Comparison of ENCODE assay signal across 9 cellular contexts in genomic region chr6:152952866-152953509, GRCh38. TPM values are rescaled to one million over a fixed set of nuclear protein-coding genes. Genes with fewer than 3 reads are reported as not detected.
DNase-seq lines count a peak whose midpoint lies in the region; ATAC-seq and TF ChIP-seq lines count a peak whose summit lies in the region.
"Had no signal": no experiment of that assay in that cellular context is flagged by ENCODE, and none has a peak within 500 bp of the region (broad histone marks: within the 10 kb centered on the region; RNA-seq: fewer than 3 reads in every experiment).

No MANE protein-coding gene starts in this region.

- H3K9me3 ChIP-seq in HEK293 (ENCODE audit: control insufficient read depth, insufficient read depth, low read depth, low read length) (no peaks in the 10 kb centered on the region), SK-N-SH (no peaks in the 10 kb centered on the region)
- H3K9me3 ChIP-seq: mucosa of descending colon had no signal

- H2AFZ ChIP-seq in SK-N-SH (ENCODE audit: low read depth) = peak overlapping the region; percentile 13; the same call in 1 of the 2 replicates

- H3K9me3 Mint-ChIP-seq in activated T-cell treated with anti-CD3 and anti-CD28 coated beads, Interleukin-2, amount 50 U/mL, for 72 hours = no peaks in the 10 kb centered on the region
- no peaks in the 10 kb centered on the region for H3K9me3 Mint-ChIP-seq in activated naive CD8-positive, alpha-beta T cell treated with anti-CD3 and anti-CD28 coated beads, Interleukin-2, amount 50 U/mL, for 24 hours
- H3K9me3 Mint-ChIP-seq in activated CD4-positive, alpha-beta memory T cell treated with anti-CD3 and anti-CD28 coated beads for 36 hours = no peaks in the 10 kb centered on the region

- POLR2A ChIA-PET in HEK293 (lab: Yijun Ruan, JAX) (no interaction called here), SK-N-SH (lab: Yijun Ruan, JAX) (no interaction called here)
- POLR2A ChIA-PET in activated CD4-positive, alpha-beta memory T cell treated with anti-CD3 and anti-CD28 coated beads for 36 hours (lab: Charles Lee) = no interaction called here

- no peaks in the 10 kb centered on the region for H3K27me3 ChIP-seq in SK-N-SH (ENCODE audit: insufficient read depth)

- peaks cover 7% of the 10 kb centered on the region for H3F3A ChIP-seq in SK-N-SH (replicated peaks; ENCODE audit: insufficient read depth)

- no peak overlapping the region for H3K27ac Mint-ChIP-seq in activated T-cell treated with anti-CD3 and anti-CD28 coated beads, Interleukin-2, amount 50 U/mL, for 72 hours
- no peak overlapping the region for H3K27ac Mint-ChIP-seq in activated naive CD8-positive, alpha-beta T cell treated with anti-CD3 and anti-CD28 coated beads, Interleukin-2, amount 50 U/mL, for 24 hours
- no peak overlapping the region for H3K27ac Mint-ChIP-seq in activated CD4-positive, alpha-beta memory T cell treated with anti-CD3 and anti-CD28 coated beads for 36 hours

- ATAC-seq in activated T-cell treated with anti-CD3 and anti-CD28 coated beads, Interleukin-2, amount 50 U/mL, for 72 hours (replicated peaks in 1 of 2) = no peak
- ATAC-seq in activated naive CD8-positive, alpha-beta T cell treated with anti-CD3 and anti-CD28 coated beads, Interleukin-2, amount 50 U/mL, for 24 hours = no peak
- ATAC-seq in GM18505 (IDR thresholded peaks at IDR 0.05; ENCODE audit: unreplicated experiment) = no peak
- ATAC-seq: mucosa of descending colon had no signal

- CTCF ChIA-PET in HEK293 (lab: Yijun Ruan, JAX) = interaction anchor here (0.6 to 2.1 kb wide), 20 partner anchors 9 to 647 kb away, joined by 3 to 30 read pairs (median 5); no protein-coding TSS in a partner anchor
- CTCF ChIA-PET in SK-N-SH (lab: Yijun Ruan, JAX) = interaction anchor here (0.6 to 5.5 kb wide), 23 partner anchors 13 to 402 kb away, joined by 3 to 95 read pairs (median 4); partner anchors contain the start of gene VIP
- CTCF ChIA-PET in activated CD4-positive, alpha-beta memory T cell treated with anti-CD3 and anti-CD28 coated beads for 36 hours (lab: Charles Lee) = interaction anchor here (1.3 kb wide), 1 partner anchor 25 kb away, joined by 3 read pairs; no protein-coding TSS in a partner anchor

- H3K79me2 ChIP-seq in SK-N-SH (ENCODE audit: insufficient read depth) = no peaks in the 10 kb centered on the region

- H3K4me1 ChIP-seq in HEK293 (ENCODE audit: control insufficient read depth, insufficient read depth, low read length) (no peaks in the 10 kb centered on the region), SK-N-SH (ENCODE audit: control insufficient read depth in 1 of 2, insufficient read depth in 2 of 2, low read depth in 1 of 2, low read length in 1 of 2) (peaks cover 2 to 13% of the 10 kb centered on the region in 2 experiments; a peak in 3 of 4 replicates)

- no peak for TF ChIP-seq EP300 in SK-N-SH (IDR thresholded peaks at IDR 0.05; ENCODE audit: borderline replicate concordance in 1 of 2, low read depth in 1 of 2, low read length in 1 of 2)

- H4K20me1 ChIP-seq in SK-N-SH (ENCODE audit: insufficient read depth) = no peaks in the 10 kb centered on the region

- peak; percentile 65 for DNase-seq in COLO829 (ENCODE audit: low spot score)
- DNase-seq in SK-N-SH = peak; percentile 45
- peak; percentile 37 for DNase-seq in hepatic stellate cell (ENCODE audit: low spot score)
- no peak for DNase-seq in activated T-cell treated with anti-CD3 and anti-CD28 coated beads, Interleukin-2, amount 50 U/mL, for 72 hours
- DNase-seq in activated naive CD8-positive, alpha-beta T cell treated with anti-CD3 and anti-CD28 coated beads, Interleukin-2, amount 50 U/mL, for 24 hours = no peak
- DNase-seq in activated CD4-positive, alpha-beta memory T cell treated with anti-CD3 and anti-CD28 coated beads for 36 hours = no peak

- no peaks in the 10 kb centered on the region for H3K9me2 ChIP-seq in SK-N-SH

- H3K4me3 ChIP-seq in HEK293 (ENCODE audit: low read depth, low read length) (no peak overlapping the region), SK-N-SH (ENCODE audit: low read depth in 2 of 2, low read length in 1 of 2) (no peak overlapping the region; a peak in 1 of 4 replicates)
- H3K4me3 ChIP-seq: mucosa of descending colon had no signal

- TF ChIP-seq POLR2A in GM18505 (IDR thresholded peaks at IDR 0.05; ENCODE audit: borderline replicate concordance, extremely low read depth, insufficient read depth, insufficient read length) = no peak

- H3K27me3 Mint-ChIP-seq in activated T-cell treated with anti-CD3 and anti-CD28 coated beads, Interleukin-2, amount 50 U/mL, for 72 hours (ENCODE audit: low read depth) = peaks cover 25% of the 10 kb centered on the region
- peaks cover 21% of the 10 kb centered on the region for H3K27me3 Mint-ChIP-seq in activated naive CD8-positive, alpha-beta T cell treated with anti-CD3 and anti-CD28 coated beads, Interleukin-2, amount 50 U/mL, for 24 hours
- H3K27me3 Mint-ChIP-seq in activated CD4-positive, alpha-beta memory T cell treated with anti-CD3 and anti-CD28 coated beads for 36 hours = peaks cover 9% of the 10 kb centered on the region

- intact Hi-C loops in activated CD4-positive, alpha-beta memory T cell treated with anti-CD3 and anti-CD28 coated beads for 36 hours (cut with micrococcal nuclease) = loop anchor here (1.0 kb wide), 1 partner anchor 89 kb away; no protein-coding TSS in a partner anchor

- no peak overlapping the region for H3K27ac ChIP-seq in HEK293 (ENCODE audit: extremely low read depth, low read depth, low read length)
- peak overlapping the region in 1 of 2 experiments; percentile 9; a peak in 2 of 4 replicates for H3K27ac ChIP-seq in SK-N-SH (ENCODE audit: low read depth in 2 of 2, low read length in 1 of 2)

- H3K36me3 ChIP-seq in HEK293 (ENCODE audit: control insufficient read depth in 2 of 2, insufficient read depth in 1 of 2, low read length in 2 of 2) (no peaks in the 10 kb centered on the region), SK-N-SH (replicated peaks in 1 of 2; ENCODE audit: control insufficient read depth in 1 of 2, insufficient read depth in 2 of 2, low read length in 1 of 2) (no peaks in the 10 kb centered on the region)

- no peaks in the 10 kb centered on the region for H3K36me3 Mint-ChIP-seq in activated T-cell treated with anti-CD3 and anti-CD28 coated beads, Interleukin-2, amount 50 U/mL, for 72 hours (ENCODE audit: insufficient read depth in 2 of 2)
- no peaks in the 10 kb centered on the region for H3K36me3 Mint-ChIP-seq in activated naive CD8-positive, alpha-beta T cell treated with anti-CD3 and anti-CD28 coated beads, Interleukin-2, amount 50 U/mL, for 24 hours (ENCODE audit: low read depth)
- no peaks in the 10 kb centered on the region for H3K36me3 Mint-ChIP-seq in activated CD4-positive, alpha-beta memory T cell treated with anti-CD3 and anti-CD28 coated beads for 36 hours

- no peak overlapping the region for H3K4me3 Mint-ChIP-seq in activated T-cell treated with anti-CD3 and anti-CD28 coated beads, Interleukin-2, amount 50 U/mL, for 72 hours
- H3K4me3 Mint-ChIP-seq in activated naive CD8-positive, alpha-beta T cell treated with anti-CD3 and anti-CD28 coated beads, Interleukin-2, amount 50 U/mL, for 24 hours = no peak overlapping the region
- no peak overlapping the region for H3K4me3 Mint-ChIP-seq in activated CD4-positive, alpha-beta memory T cell treated with anti-CD3 and anti-CD28 coated beads for 36 hours

- 0 out of 2 replicates have a peak overlapping the region, but pooled peaks have one; percentile 37 for H3K4me2 ChIP-seq in SK-N-SH

- peaks cover 15% of the 10 kb centered on the region for H3K4me1 Mint-ChIP-seq in activated T-cell treated with anti-CD3 and anti-CD28 coated beads, Interleukin-2, amount 50 U/mL, for 72 hours (ENCODE audit: low read depth)
- peaks cover 10% of the 10 kb centered on the region for H3K4me1 Mint-ChIP-seq in activated naive CD8-positive, alpha-beta T cell treated with anti-CD3 and anti-CD28 coated beads, Interleukin-2, amount 50 U/mL, for 24 hours
- peaks cover 2% of the 10 kb centered on the region for H3K4me1 Mint-ChIP-seq in activated CD4-positive, alpha-beta memory T cell treated with anti-CD3 and anti-CD28 coated beads for 36 hours (ENCODE audit: low read depth)

- WGBS in SK-N-SH (ENCODE audit: low lambda C conversion rate) = 35% methylated on average over 7 of the region's 7 CpGs

- H3K9ac ChIP-seq in SK-N-SH = no peak overlapping the region

- TF ChIP-seq RAD21 in SK-N-SH (IDR thresholded peaks at IDR 0.05; ENCODE audit: low read length) = peak; percentile 84

- TF ChIP-seq CTCF in HEK293 (tag by site-specific recombination; IDR thresholded peaks at IDR 0.05) (peak; percentile 39; the same call in 1 of the 2 replicates), SK-N-SH (IDR thresholded peaks at IDR 0.05) (peak; percentile 77)

TF ChIP-seq in HEK293, 187 proteins besides CTCF, POLR2A, EP300 and RAD21:
- TF ChIP-seq ZNF654 (tag by site-specific recombination; IDR thresholded peaks at IDR 0.05; ENCODE audit: low read depth) = peak; percentile 72
- no peak for TF ChIP-seq ZNF202 (tag by site-specific recombination; IDR thresholded peaks at IDR 0.05; ENCODE audit: borderline replicate concordance)
- no peak for TF ChIP-seq ZNF146 (tag by site-specific recombination; IDR thresholded peaks at IDR 0.05)
- peak; percentile 83 for TF ChIP-seq SCRT2 (tag by site-specific recombination; IDR thresholded peaks at IDR 0.05)

TF ChIP-seq in SK-N-SH, 30 proteins besides CTCF, POLR2A, EP300 and RAD21:
- no peak for TF ChIP-seq MAX (IDR thresholded peaks at IDR 0.05; ENCODE audit: low read depth)
- TF ChIP-seq RFX5 (IDR thresholded peaks at IDR 0.05; ENCODE audit: low read length) = peak; percentile 57
- TF ChIP-seq MEF2A (IDR thresholded peaks at IDR 0.05; ENCODE audit: borderline replicate concordance, low read depth) = no peak
- TF ChIP-seq SMC3 (IDR thresholded peaks at IDR 0.05; ENCODE audit: low read depth, low read length) = peak; percentile 70
- peak; percentile 25; the same call in 1 of the 2 replicates for TF ChIP-seq MXI1 (IDR thresholded peaks at IDR 0.05; ENCODE audit: low read depth, low read length)

RNA-seq across cellular contexts. Expression of gene FBXO5, which starts 29.9 kb away (rescaled TPM):
- polyA plus RNA-seq in SK-N-SH (2012; rRNA removed) = 10.6 and 12.5 TPM in 2 replicates
- polyA plus RNA-seq in SK-N-SH (2012; cell fraction: cytosol; rRNA removed) = 15.1 and 20.7 TPM in 2 replicates
- 10.3 and 13.0 TPM in 2 replicates for polyA plus RNA-seq in SK-N-SH (2012; cell fraction: nucleus; rRNA removed)
- total RNA-seq in activated T-cell treated with anti-CD3 and anti-CD28 coated beads, Interleukin-2, amount 50 U/mL, for 72 hours = 10 to 100 TPM; 40.8 to 41.4 TPM
- total RNA-seq in activated CD4-positive, alpha-beta memory T cell treated with anti-CD3 and anti-CD28 coated beads for 36 hours = 10 to 100 TPM; 41.8 to 42.7 TPM

RNA-seq across cellular contexts. Expression of gene MTRF1L, which starts 49.5 kb away (rescaled TPM):
- polyA plus RNA-seq in SK-N-SH (2012; rRNA removed) = 7.7 and 9.7 TPM in 2 replicates
- polyA plus RNA-seq in SK-N-SH (2012; cell fraction: cytosol; rRNA removed) = 10.0 and 10.8 TPM in 2 replicates
- 16.3 and 17.2 TPM in 2 replicates for polyA plus RNA-seq in SK-N-SH (2012; cell fraction: nucleus; rRNA removed)
- 10 to 100 TPM; 13.8 to 21.1 TPM for total RNA-seq in activated T-cell treated with anti-CD3 and anti-CD28 coated beads, Interleukin-2, amount 50 U/mL, for 72 hours
- 10 to 100 TPM; 16.9 to 20.1 TPM for total RNA-seq in activated CD4-positive, alpha-beta memory T cell treated with anti-CD3 and anti-CD28 coated beads for 36 hours

Comparison
In these comparisons a context has a peak if more than half of its experiments do, and no peak if none do; other contexts are left out.
1. DNase-seq: peak in COLO829 (single experiment), SK-N-SH (single experiment) and hepatic stellate cell (single experiment); none in activated T-cell treated with anti-CD3 and anti-CD28 coated beads, Interleukin-2, amount 50 U/mL, for 72 hours (0 of 2), activated naive CD8-positive, alpha-beta T cell treated with anti-CD3 and anti-CD28 coated beads, Interleukin-2, amount 50 U/mL, for 24 hours (single experiment) and activated CD4-positive, alpha-beta memory T cell treated with anti-CD3 and anti-CD28 coated beads for 36 hours (single experiment).